In genomic region chr7:93006480-93007095, GRCh38 we compare ENCODE assay signal across 24 cellular contexts.
"Had no signal": no experiment of that assay in that cellular context is flagged by ENCODE, and none has a peak within 500 bp of the region (broad histone marks: within the 10 kb centered on the region; RNA-seq: fewer than 3 reads in every experiment).

No MANE protein-coding gene starts in this region.

- H3K27me3 ChIP-seq: esophagus muscularis mucosa, gastroesophageal sphincter, neutrophil, right lobe of liver, testis, tibial nerve, vagina had no signal

- H3K36me3 ChIP-seq: esophagus muscularis mucosa, gastroesophageal sphincter, neutrophil, right lobe of liver, tibial nerve, upper lobe of right lung, vagina had no signal

- H3K9me3 ChIP-seq: esophagus muscularis mucosa, gastroesophageal sphincter, neutrophil, psoas muscle, right lobe of liver, testis, tibial nerve, upper lobe of right lung, vagina had no signal

- H3K4me1 ChIP-seq: esophagus muscularis mucosa, gastroesophageal sphincter, psoas muscle, right lobe of liver, testis, tibial nerve, upper lobe of right lung, vagina had no signal

- H3K4me3 ChIP-seq: esophagus muscularis mucosa, gastroesophageal sphincter, lung, psoas muscle, right lobe of liver, testis, tibial nerve, upper lobe of right lung, vagina had no signal

- ATAC-seq: gastroesophageal sphincter; left cardiac atrium; left ventricle myocardium superior; naive thymus-derived CD8-positive, alpha-beta T cell; psoas muscle; right lobe of liver; stimulated activated naive B cell treated with anti-CD40 and anti-IgM and Interleukin-4, amounts not matched to agents 10 μg/mL and 1 μg/mL and 100 μg/mL, for 72 hours; stimulated activated naive CD8-positive, alpha-beta T cell treated with anti-CD3 and anti-CD28 coated beads, Interleukin-15, amount 100 ng/mL, for 72 hours; upper lobe of right lung had no signal

- DNase-seq: effector memory CD4-positive, alpha-beta T cell; foreskin fibroblast; glutamatergic neuron; immature natural killer cell; kidney; left cardiac atrium; left ventricle myocardium superior; mesenchymal stem cell; naive thymus-derived CD8-positive, alpha-beta T cell; psoas muscle; retina; right lobe of liver; stimulated activated CD4-positive, alpha-beta T cell treated with anti-CD3 and anti-CD28 coated beads, Interleukin-2, amount 100 ng/mL, for 24 hours; stimulated activated CD4-positive, alpha-beta T cell treated with anti-CD3 and anti-CD28 coated beads, Interleukin-4, amount 100 ng/mL, for 4 hours; stimulated activated naive B cell treated with anti-CD40 and anti-IgM and Interleukin-4, amounts not matched to agents 10 μg/mL and 1 μg/mL and 100 μg/mL, for 72 hours; stimulated activated naive CD8-positive, alpha-beta T cell treated with anti-CD3 and anti-CD28 coated beads, Interleukin-15, amount 100 ng/mL, for 72 hours; testis; upper lobe of right lung had no signal

- H3K27ac ChIP-seq: esophagus muscularis mucosa, gastroesophageal sphincter, neutrophil, psoas muscle, right lobe of liver, testis, tibial nerve, upper lobe of right lung, vagina had no signal
